1 cellular context compared by ENCODE assay signal in the genomic region with DNA sequence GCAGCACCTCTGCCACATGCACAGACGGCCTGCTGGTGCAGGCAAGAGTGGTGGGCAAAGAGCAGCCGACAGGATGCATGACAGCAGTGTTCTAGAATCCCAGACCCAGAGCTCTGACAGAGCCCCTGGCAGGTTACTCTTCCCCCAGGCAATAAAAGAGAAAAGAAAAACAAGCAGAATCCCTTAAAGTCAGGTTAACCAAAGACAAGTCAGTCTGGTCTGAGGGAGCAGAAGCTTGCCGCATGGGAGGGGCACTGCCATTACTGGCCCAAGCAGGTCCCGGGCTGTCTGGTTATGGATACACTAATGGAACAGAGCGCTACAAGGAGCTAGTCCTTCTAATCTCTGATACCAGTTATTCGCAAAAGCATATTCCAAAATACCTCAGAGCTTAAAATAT.
TF ChIP-seq lines count a peak whose summit lies in the region.

No MANE protein-coding gene starts in this region.

TF ChIP-seq in neural cell, 6 proteins besides CTCF, POLR2A, EP300 and RAD21 (continued from another document):
- TF ChIP-seq, protein P1, sequence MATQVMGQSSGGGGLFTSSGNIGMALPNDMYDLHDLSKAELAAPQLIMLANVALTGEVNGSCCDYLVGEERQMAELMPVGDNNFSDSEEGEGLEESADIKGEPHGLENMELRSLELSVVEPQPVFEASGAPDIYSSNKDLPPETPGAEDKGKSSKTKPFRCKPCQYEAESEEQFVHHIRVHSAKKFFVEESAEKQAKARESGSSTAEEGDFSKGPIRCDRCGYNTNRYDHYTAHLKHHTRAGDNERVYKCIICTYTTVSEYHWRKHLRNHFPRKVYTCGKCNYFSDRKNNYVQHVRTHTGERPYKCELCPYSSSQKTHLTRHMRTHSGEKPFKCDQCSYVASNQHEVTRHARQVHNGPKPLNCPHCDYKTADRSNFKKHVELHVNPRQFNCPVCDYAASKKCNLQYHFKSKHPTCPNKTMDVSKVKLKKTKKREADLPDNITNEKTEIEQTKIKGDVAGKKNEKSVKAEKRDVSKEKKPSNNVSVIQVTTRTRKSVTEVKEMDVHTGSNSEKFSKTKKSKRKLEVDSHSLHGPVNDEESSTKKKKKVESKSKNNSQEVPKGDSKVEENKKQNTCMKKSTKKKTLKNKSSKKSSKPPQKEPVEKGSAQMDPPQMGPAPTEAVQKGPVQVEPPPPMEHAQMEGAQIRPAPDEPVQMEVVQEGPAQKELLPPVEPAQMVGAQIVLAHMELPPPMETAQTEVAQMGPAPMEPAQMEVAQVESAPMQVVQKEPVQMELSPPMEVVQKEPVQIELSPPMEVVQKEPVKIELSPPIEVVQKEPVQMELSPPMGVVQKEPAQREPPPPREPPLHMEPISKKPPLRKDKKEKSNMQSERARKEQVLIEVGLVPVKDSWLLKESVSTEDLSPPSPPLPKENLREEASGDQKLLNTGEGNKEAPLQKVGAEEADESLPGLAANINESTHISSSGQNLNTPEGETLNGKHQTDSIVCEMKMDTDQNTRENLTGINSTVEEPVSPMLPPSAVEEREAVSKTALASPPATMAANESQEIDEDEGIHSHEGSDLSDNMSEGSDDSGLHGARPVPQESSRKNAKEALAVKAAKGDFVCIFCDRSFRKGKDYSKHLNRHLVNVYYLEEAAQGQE (IDR thresholded peaks at IDR 0.05; ENCODE audit: borderline replicate concordance): no peak
